In the genomic region with DNA sequence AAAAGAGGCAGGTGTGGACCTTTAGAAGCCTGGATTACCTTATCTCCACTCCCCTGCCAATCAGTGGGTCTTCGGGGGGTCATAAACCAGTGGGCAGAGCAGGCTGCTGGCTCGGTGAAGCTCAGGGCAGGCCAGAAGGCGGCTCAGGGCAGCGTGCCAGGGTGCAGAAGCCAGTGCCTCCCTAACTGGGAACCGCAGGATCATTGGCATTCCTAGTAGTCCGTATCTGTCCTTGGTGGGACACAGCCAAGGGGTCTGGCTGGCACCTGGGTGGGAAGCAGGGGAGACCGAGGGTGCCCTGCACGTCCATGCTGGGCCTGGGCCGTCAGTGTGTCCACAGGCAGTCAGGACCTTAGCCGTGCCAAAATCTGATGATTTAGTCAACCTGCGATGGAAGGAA, we compare ENCODE assay signal across 14 cellular contexts.
"Had no signal": no experiment of that assay in that cellular context is flagged by ENCODE, and none has a peak within 500 bp of the region (broad histone marks: within the 10 kb centered on the region; RNA-seq: fewer than 3 reads in every experiment).

No MANE protein-coding gene starts in this region.

- H3K9me3 Mint-ChIP-seq: natural killer cell treated with Interleukin-12 subunit alpha and Interleukin-12 subunit beta and Interleukin-15 and Interleukin-18, amount 100 ng/mL, for 72 hours; T-cell had no signal

- H3K27ac Mint-ChIP-seq: T-cell had no signal

- H3K27me3 ChIP-seq: hepatocyte, right lobe of liver, spleen, stomach had no signal

- DNase-seq: activated CD4-positive, CD25-positive, alpha-beta regulatory T cell treated with anti-CD3 and anti-CD28 coated beads, Interleukin-2, amount 50 U/mL, for 72 hours; activated naive CD4-positive, alpha-beta T cell treated with Interleukin-2 at 50 U/mL for 16 hours; activated T-cell treated with anti-CD3 and anti-CD28 coated beads for 4 hours; anterior cingulate cortex; mesendoderm; psoas muscle; spleen; stomach; T-cell; T-helper 9 cell had no signal

- H3K9me3 ChIP-seq: psoas muscle, right lobe of liver, spleen, stomach had no signal

- H3K4me1 ChIP-seq: right lobe of liver had no signal

- H3K4me3 ChIP-seq: hepatocyte, psoas muscle, right lobe of liver, spleen, stomach had no signal

- H3K27ac ChIP-seq: hepatocyte, right lobe of liver, stomach had no signal

- ATAC-seq: esophagus mucosa; natural killer cell treated with Interleukin-12 subunit alpha and Interleukin-12 subunit beta and Interleukin-15 and Interleukin-18, amount 100 ng/mL, for 72 hours had no signal

- H3K27me3 Mint-ChIP-seq: natural killer cell treated with Interleukin-12 subunit alpha and Interleukin-12 subunit beta and Interleukin-15 and Interleukin-18, amount 100 ng/mL, for 72 hours; T-cell had no signal

- H3K4me3 Mint-ChIP-seq: natural killer cell treated with Interleukin-12 subunit alpha and Interleukin-12 subunit beta and Interleukin-15 and Interleukin-18, amount 100 ng/mL, for 72 hours; T-cell had no signal
